34 cellular contexts compared by ENCODE assay signal in genomic region chr13:72217142-72217541, GRCh38.
"Had no signal": no experiment of that assay in that cellular context is flagged by ENCODE, and none has a peak within 500 bp of the region (broad histone marks: within the 10 kb centered on the region; RNA-seq: fewer than 3 reads in every experiment).

No MANE protein-coding gene starts in this region.

- H3K4me3 ChIP-seq: MG63 had no signal

- H3K36me3 ChIP-seq: MG63 had no signal

- DNase-seq: Karpas-422, Kasumi-1, KG1, MG63, MM.1S, MV-4-11, NCI-H1048, NCI-H1092, NCI-H1092 treated with DMSO at 0.1 percent for 48 hours, NCI-H1105, NCI-H1105 treated with DMSO at 0.1 percent for 48 hours, NCI-H1417, NCI-H1417 treated with DMSO at 0.1 percent for 48 hours, NCI-H1436, NCI-H1436 treated with DMSO at 0.1 percent for 48 hours, NCI-H146, NCI-H1694, NCI-H1694 treated with DMSO at 0.1 percent for 48 hours, NCI-H187, NCI-H187 treated with DMSO at 0.1 percent for 48 hours, NCI-H1930, NCI-H2029, NCI-H2029 treated with DMSO at 0.1 percent for 48 hours, NCI-H2081, NCI-H2081 treated with DMSO at 0.1 percent for 48 hours, NCI-H2107, NCI-H2171, NCI-H2171 treated with DMSO at 0.1 percent for 48 hours, NCI-H2227 treated with DMSO at 0.1 percent for 48 hours, NCI-H226, NCI-H345, NCI-H446, NCI-H446 treated with DMSO at 0.1 percent for 48 hours had no signal

- H3K27ac ChIP-seq: KMS-11 had no signal

- H3K27me3 ChIP-seq: MG63 had no signal

- H3K4me2 ChIP-seq: KMS-11 had no signal

- H3K9ac ChIP-seq: KMS-11 had no signal

- H3K9me3 ChIP-seq: MG63 had no signal
